9 cellular contexts compared by ENCODE assay signal in the genomic region with DNA sequence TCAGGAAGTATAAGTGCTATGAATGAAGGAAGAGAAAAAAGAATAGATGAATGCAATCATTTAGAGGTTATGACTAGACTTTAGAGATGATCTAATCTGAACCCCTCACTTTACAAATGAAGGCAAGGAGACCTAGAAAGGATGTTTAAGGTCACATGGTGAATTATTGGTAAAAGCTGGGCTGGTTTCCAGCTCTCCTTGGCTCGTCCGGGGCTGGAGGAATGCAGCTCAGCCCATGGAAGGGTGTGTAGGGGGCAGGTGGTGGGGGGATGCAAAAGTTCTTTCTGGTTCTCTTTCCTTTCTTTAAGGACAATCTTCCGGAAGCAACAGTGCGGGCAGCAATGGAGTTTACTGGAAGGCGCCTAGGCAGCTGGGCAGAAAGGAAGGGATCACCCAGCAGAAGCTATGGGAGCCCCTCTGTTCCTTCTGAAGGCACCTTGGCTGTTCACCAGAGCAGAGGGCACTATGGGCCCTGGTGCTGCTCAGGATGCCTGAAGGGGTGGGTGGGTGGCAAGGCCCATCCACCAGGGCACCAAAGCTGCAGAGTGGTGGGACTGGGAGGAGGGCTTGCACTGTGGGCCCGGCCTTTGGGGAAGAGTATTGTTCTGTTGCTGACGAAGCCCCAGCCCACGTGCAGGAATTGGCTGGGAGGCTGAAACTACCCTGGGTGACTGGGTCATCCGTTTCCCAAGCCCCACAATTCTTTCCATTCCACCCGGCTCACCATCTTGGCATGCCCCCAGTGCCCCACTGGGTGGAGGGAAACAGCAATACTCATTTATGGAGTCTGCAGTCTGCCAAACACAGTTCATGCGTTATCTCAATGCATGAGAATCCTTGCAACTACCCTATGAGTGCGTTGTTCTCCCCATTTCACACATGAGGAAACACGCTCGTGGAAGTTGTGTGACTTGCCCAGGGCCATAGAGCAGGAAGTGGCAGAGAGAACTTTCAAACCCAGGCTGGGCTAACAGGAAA.
A peak's percentile ranks its signal among the peaks of the same experiment; 100 is the strongest.
DNase-seq lines count a peak whose midpoint lies in the region; ATAC-seq and TF ChIP-seq lines count a peak whose summit lies in the region.
"Had no signal": no experiment of that assay in that cellular context is flagged by ENCODE, and none has a peak within 500 bp of the region (broad histone marks: within the 10 kb centered on the region; RNA-seq: fewer than 3 reads in every experiment).

No MANE protein-coding gene starts in this region.

- H3K27ac Mint-ChIP-seq in endothelial cell (ENCODE audit: unreplicated experiment): no peak overlapping the region
- H3K27ac Mint-ChIP-seq: activated naive CD8-positive, alpha-beta T cell had no signal

- peak; percentile 13 for ATAC-seq in SK-N-SH treated with all-trans-retinoic acid at 6 μM for 48 hours
- no peak for ATAC-seq in gastroesophageal sphincter
- ATAC-seq in GM21528 (IDR thresholded peaks at IDR 0.05; ENCODE audit: low FRiP score, unreplicated experiment): no peak

- TF ChIP-seq EP300 in gastroesophageal sphincter (IDR thresholded peaks at IDR 0.05): no peak

- peaks cover 30% of the 10 kb centered on the region for H3K4me1 Mint-ChIP-seq in endothelial cell (ENCODE audit: unreplicated experiment)

- DNase-seq in H7 (peak; percentile 34), smooth muscle cell (lab: John Stamatoyannopoulos, UW; ENCODE audit: unreplicated experiment) (no peak), DMS53 treated with DMSO at 0.1 percent for 48 hours (lab: John Stamatoyannopoulos, UW; ENCODE audit: unreplicated experiment) (no peak), NK-92 (lab: John Stamatoyannopoulos, UW; ENCODE audit: unreplicated experiment) (no peak), endothelial cell (ENCODE audit: low spot score) (no peak)

- H3K27me3 ChIP-seq in H7 (ENCODE audit: control insufficient read depth, insufficient read depth, low read length) (no peaks in the 10 kb centered on the region), gastroesophageal sphincter (no peaks in the 10 kb centered on the region), smooth muscle cell (ENCODE audit: low read depth) (no peaks in the 10 kb centered on the region)

- H3K9ac ChIP-seq in smooth muscle cell (ENCODE audit: low read depth): no peak overlapping the region

- no peak overlapping the region for H2AFZ ChIP-seq in smooth muscle cell (ENCODE audit: low read depth)

- no peaks in the 10 kb centered on the region for H4K20me1 ChIP-seq in smooth muscle cell (ENCODE audit: low read depth)

- H3K36me3 ChIP-seq in H7 (replicated peaks; ENCODE audit: control insufficient read depth, insufficient read depth, low read length) (no peaks in the 10 kb centered on the region), gastroesophageal sphincter (no peaks in the 10 kb centered on the region), smooth muscle cell (ENCODE audit: low read depth) (no peaks in the 10 kb centered on the region)

- TF ChIP-seq CTCF in gastroesophageal sphincter (IDR thresholded peaks at IDR 0.05) (no peak), smooth muscle cell (IDR thresholded peaks at IDR 0.05; ENCODE audit: borderline replicate concordance, insufficient read depth, poor library complexity, severe bottlenecking) (no peak), endothelial cell (IDR thresholded peaks at IDR 0.05; ENCODE audit: unreplicated experiment) (no peak)

- peaks cover 0 to 74% (median 38%) of the 10 kb centered on the region in 3 donors for H3K4me1 ChIP-seq in gastroesophageal sphincter
- H3K4me1 ChIP-seq in smooth muscle cell (ENCODE audit: low read depth): peaks cover 28% of the 10 kb centered on the region

- peaks cover 10% of the 10 kb centered on the region for H3K27me3 Mint-ChIP-seq in endothelial cell (ENCODE audit: unreplicated experiment)
- H3K27me3 Mint-ChIP-seq: activated naive CD8-positive, alpha-beta T cell had no signal

- H3K4me2 ChIP-seq in smooth muscle cell: no peak overlapping the region

- H3K9me3 Mint-ChIP-seq in endothelial cell (ENCODE audit: unreplicated experiment): no peaks in the 10 kb centered on the region

- no peak overlapping the region for H3K4me3 Mint-ChIP-seq in endothelial cell (ENCODE audit: unreplicated experiment)
- H3K4me3 Mint-ChIP-seq: activated naive CD8-positive, alpha-beta T cell had no signal

- H3F3A ChIP-seq in smooth muscle cell (ENCODE audit: low read depth): peaks cover 33% of the 10 kb centered on the region

- no peak for TF ChIP-seq POLR2A in gastroesophageal sphincter (IDR thresholded peaks at IDR 0.05)

- H3K36me3 Mint-ChIP-seq in endothelial cell (ENCODE audit: low read depth, unreplicated experiment): no peaks in the 10 kb centered on the region
- H3K36me3 Mint-ChIP-seq: activated naive CD8-positive, alpha-beta T cell had no signal

- H3K9me3 ChIP-seq in gastroesophageal sphincter (no peaks in the 10 kb centered on the region), smooth muscle cell (replicated peaks; ENCODE audit: low read depth) (no peaks in the 10 kb centered on the region)

- H3K27ac ChIP-seq in gastroesophageal sphincter (peak overlapping the region in 3 of 4 donors; percentile 52 to 83 (median 65)), smooth muscle cell (ENCODE audit: low read depth) (peak overlapping the region; percentile 99)

- H3K79me2 ChIP-seq in smooth muscle cell (ENCODE audit: low read depth): no peaks in the 10 kb centered on the region

- H3K4me3 ChIP-seq in H7 (ENCODE audit: insufficient read depth, low read depth, low read length): no peak overlapping the region
- no peak overlapping the region for H3K4me3 ChIP-seq in gastroesophageal sphincter
- H3K4me3 ChIP-seq in smooth muscle cell: no peak overlapping the region

- 0 to 27% methylated on average over 2 to 4 of the region's 14 CpGs for WGBS in gastroesophageal sphincter (ENCODE audit: low coverage in 1 of 2), 2 donors
- 75% methylated on average over 14 of the region's 14 CpGs for WGBS in smooth muscle cell (ENCODE audit: low lambda C conversion rate)

TF ChIP-seq in SK-N-SH treated with all-trans-retinoic acid at 6 μM for 48 hours, 23 proteins besides CTCF, POLR2A, EP300 and RAD21:
- TF ChIP-seq PPARA (CRISPR knock-in tag; IDR thresholded peaks at IDR 0.05; ENCODE audit: borderline replicate concordance) (no peak), RARB (CRISPR knock-in tag; IDR thresholded peaks at IDR 0.05) (no peak), CSDC2 (CRISPR knock-in tag; IDR thresholded peaks at IDR 0.05) (0 out of 2 replicates have a peak, but pooled peaks have one; percentile 34), SNAI2 (CRISPR knock-in tag; IDR thresholded peaks at IDR 0.05) (0 out of 2 replicates have a peak, but pooled peaks have one; percentile 22)
- TF ChIP-seq, protein P1, sequence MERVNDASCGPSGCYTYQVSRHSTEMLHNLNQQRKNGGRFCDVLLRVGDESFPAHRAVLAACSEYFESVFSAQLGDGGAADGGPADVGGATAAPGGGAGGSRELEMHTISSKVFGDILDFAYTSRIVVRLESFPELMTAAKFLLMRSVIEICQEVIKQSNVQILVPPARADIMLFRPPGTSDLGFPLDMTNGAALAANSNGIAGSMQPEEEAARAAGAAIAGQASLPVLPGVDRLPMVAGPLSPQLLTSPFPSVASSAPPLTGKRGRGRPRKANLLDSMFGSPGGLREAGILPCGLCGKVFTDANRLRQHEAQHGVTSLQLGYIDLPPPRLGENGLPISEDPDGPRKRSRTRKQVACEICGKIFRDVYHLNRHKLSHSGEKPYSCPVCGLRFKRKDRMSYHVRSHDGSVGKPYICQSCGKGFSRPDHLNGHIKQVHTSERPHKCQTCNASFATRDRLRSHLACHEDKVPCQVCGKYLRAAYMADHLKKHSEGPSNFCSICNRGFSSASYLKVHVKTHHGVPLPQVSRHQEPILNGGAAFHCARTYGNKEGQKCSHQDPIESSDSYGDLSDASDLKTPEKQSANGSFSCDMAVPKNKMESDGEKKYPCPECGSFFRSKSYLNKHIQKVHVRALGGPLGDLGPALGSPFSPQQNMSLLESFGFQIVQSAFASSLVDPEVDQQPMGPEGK (CRISPR knock-in tag; IDR thresholded peaks at IDR 0.05; ENCODE audit: borderline replicate concordance): no peak
